Comparison of ENCODE assay signal across 1 cellular context in the genomic region with DNA sequence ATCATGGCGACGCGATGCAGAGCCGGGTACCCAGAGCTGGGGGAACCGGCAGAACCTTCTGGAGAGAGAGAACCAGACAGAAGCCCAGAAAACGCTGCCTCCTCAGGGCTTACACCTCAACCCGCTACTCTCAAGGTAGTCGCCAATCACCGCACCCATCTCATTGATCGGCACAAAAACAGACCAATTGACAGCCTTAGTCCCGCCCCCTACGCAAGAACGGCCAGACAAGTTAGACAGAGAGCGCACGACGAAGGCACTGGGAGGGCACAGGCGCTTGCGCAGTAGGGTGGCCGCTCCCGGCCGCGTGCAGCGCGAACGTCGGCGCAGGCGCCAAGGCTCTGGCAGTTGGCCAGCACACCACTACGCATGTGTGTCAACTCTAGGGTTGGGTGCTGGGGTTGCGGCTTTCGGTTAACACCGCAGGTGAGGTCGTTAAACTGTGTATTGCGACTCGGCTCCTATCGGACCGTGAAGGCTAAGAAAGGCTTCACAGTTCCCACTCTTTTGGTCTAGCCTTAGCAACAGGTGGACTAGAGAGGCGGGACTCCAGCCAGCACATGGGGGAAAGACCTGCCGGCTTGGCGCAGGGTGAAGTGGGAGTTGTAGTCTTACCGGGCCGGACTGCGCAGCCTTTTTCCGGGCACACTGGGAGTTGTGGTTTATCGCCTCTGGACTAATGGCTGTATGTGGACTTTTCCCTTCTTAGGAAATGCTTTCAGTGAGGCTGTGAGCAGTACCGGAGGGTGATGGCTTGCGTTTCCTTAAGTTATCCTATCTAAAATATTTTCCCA.
A peak's percentile ranks its signal among the peaks of the same experiment; 100 is the strongest.
TF ChIP-seq lines count a peak whose summit lies in the region.

A gene (minus strand): TSS at position 113 of the 794 bp plus-strand sequence. CDS start 108 bp downstream, at position 5.
A gene (plus strand): TSS at position 347 of the 794 bp plus-strand sequence. CDS start 1,232 bp downstream, outside the sequence.

TF ChIP-seq in K562, 482 proteins besides CTCF, POLR2A, EP300 and RAD21 (continued from another document and continues in another):
- TF ChIP-seq, protein P1, sequence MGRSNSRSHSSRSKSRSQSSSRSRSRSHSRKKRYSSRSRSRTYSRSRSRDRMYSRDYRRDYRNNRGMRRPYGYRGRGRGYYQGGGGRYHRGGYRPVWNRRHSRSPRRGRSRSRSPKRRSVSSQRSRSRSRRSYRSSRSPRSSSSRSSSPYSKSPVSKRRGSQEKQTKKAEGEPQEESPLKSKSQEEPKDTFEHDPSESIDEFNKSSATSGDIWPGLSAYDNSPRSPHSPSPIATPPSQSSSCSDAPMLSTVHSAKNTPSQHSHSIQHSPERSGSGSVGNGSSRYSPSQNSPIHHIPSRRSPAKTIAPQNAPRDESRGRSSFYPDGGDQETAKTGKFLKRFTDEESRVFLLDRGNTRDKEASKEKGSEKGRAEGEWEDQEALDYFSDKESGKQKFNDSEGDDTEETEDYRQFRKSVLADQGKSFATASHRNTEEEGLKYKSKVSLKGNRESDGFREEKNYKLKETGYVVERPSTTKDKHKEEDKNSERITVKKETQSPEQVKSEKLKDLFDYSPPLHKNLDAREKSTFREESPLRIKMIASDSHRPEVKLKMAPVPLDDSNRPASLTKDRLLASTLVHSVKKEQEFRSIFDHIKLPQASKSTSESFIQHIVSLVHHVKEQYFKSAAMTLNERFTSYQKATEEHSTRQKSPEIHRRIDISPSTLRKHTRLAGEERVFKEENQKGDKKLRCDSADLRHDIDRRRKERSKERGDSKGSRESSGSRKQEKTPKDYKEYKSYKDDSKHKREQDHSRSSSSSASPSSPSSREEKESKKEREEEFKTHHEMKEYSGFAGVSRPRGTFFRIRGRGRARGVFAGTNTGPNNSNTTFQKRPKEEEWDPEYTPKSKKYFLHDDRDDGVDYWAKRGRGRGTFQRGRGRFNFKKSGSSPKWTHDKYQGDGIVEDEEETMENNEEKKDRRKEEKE (IDR thresholded peaks at IDR 0.05; ENCODE audit: borderline replicate concordance in 1 of 2, control insufficient read depth in 1 of 2, low read depth in 2 of 2, low read length in 1 of 2), result no peak
- no peak; the same call in 1 of the 2 replicates for TF ChIP-seq HDAC2 (IDR thresholded peaks at IDR 0.05)
- TF ChIP-seq ZNF134 (CRISPR knock-in tag; conservative IDR thresholded peaks at IDR 0.05), result no peak
- TF ChIP-seq HDAC6 (IDR thresholded peaks at IDR 0.05; ENCODE audit: low read depth, low read length), result no peak
- TF ChIP-seq RCOR1 (IDR thresholded peaks at IDR 0.05; ENCODE audit: borderline replicate concordance in 1 of 2, low read depth in 2 of 2, low read length in 2 of 2), result no peak
- no peak for TF ChIP-seq GATAD2B (IDR thresholded peaks at IDR 0.05; ENCODE audit: borderline replicate concordance)
- TF ChIP-seq NONO (IDR thresholded peaks at IDR 0.05; ENCODE audit: low read depth in 2 of 2, low read length in 1 of 2), result no peak
- TF ChIP-seq SRSF7 (optimal IDR thresholded peaks at IDR 0.05; ENCODE audit: low read depth, low read length), result no peak
- no peak for TF ChIP-seq GATA2 (CRISPR knock-in tag; IDR thresholded peaks at IDR 0.05)
- peak; percentile 82; the same call in 1 of the 2 replicates for TF ChIP-seq CBFB (CRISPR knock-in tag; IDR thresholded peaks at IDR 0.05)
- TF ChIP-seq, protein P2, sequence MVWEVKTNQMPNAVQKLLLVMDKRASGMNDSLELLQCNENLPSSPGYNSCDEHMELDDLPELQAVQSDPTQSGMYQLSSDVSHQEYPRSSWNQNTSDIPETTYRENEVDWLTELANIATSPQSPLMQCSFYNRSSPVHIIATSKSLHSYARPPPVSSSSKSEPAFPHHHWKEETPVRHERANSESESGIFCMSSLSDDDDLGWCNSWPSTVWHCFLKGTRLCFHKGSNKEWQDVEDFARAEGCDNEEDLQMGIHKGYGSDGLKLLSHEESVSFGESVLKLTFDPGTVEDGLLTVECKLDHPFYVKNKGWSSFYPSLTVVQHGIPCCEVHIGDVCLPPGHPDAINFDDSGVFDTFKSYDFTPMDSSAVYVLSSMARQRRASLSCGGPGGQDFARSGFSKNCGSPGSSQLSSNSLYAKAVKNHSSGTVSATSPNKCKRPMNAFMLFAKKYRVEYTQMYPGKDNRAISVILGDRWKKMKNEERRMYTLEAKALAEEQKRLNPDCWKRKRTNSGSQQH (CRISPR knock-in tag; IDR thresholded peaks at IDR 0.05), result no peak
- peak; percentile 25; the same call in 1 of the 2 replicates for TF ChIP-seq CEBPG (CRISPR knock-in tag; IDR thresholded peaks at IDR 0.05)
- no peak for TF ChIP-seq CEBPG (tag; conservative IDR thresholded peaks at IDR 0.05 in 1 of 2, IDR thresholded peaks at IDR 0.05 in 1 of 2)
- TF ChIP-seq EWSR1 (IDR thresholded peaks at IDR 0.05; ENCODE audit: borderline replicate concordance, low read depth, partially characterized antibody), result no peak
- no peak for TF ChIP-seq MYNN (IDR thresholded peaks at IDR 0.05)
- TF ChIP-seq MYNN (CRISPR knock-in tag; IDR thresholded peaks at IDR 0.05), result no peak
- TF ChIP-seq NR2C2 (CRISPR knock-in tag; IDR thresholded peaks at IDR 0.05), result 0 out of 2 replicates have a peak, but pooled peaks have one; percentile 47
- peak; percentile 92 for TF ChIP-seq NR2C2 (tag; IDR thresholded peaks at IDR 0.05)
- TF ChIP-seq, protein P3, sequence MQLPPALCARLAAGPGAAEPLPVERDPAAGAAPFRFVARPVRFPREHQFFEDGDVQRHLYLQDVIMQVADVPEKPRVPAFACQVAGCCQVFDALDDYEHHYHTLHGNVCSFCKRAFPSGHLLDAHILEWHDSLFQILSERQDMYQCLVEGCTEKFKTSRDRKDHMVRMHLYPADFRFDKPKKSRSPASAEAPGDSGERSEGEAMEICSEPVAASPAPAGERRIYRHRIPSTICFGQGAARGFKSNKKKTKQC (CRISPR knock-in tag; IDR thresholded peaks at IDR 0.05), result no peak; the same call in 1 of the 2 replicates
- no peak for TF ChIP-seq CCAR2 (IDR thresholded peaks at IDR 0.05; ENCODE audit: low read depth, low read length)
- no peak for TF ChIP-seq NR1H2 (CRISPR knock-in tag; IDR thresholded peaks at IDR 0.05)
- TF ChIP-seq, protein P4, sequence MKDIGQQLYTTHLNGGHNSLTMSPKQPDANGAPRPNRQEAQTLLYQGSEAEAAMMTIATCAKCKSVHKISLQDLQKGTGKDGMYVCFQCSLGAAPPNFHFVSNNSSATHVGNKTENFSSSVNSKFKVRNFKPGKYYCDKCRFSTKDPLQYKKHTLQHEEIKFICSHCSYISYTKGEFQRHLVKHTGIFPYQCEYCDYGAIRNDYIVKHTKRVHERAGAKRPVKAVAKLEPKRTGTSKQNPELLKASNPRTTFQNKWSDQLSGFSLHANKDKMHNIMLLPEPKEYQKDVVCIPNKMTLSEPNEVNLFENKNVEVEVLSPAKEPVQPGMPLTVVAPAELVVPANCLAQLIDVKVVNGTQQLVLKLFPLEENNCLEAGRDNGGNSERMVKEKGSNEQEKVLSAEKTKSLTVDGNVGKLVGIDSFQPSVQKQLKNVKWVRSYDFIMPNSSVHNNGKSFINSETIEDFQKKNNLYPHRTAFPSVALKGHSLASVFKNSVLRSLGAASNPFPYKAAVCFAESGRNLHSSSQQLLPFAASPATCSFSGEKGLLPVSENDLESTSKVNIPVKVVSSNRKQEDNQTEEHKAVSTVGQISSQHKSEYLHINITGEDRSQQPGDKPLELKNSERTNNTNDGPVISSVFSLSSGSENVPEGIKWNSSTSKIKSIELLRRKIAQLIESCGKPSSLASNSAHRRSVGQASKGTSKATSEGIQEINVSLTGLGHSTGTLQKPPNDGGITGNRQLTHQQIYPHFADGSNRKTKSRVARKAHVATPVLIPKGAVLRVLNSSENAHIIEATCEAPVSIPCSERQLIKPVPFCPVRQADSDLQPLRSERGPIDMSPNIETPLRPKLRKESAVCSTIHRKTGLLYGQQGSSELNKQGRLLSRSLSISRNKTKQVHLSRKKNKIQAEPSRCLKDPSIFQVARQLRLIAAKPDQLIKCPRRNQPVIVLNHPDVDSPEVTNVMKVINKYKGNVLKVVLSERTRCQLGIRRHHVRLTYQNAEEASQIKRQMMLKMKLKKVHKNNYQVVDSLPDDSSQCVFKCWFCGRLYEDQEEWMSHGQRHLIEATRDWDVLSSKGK (CRISPR knock-in tag; IDR thresholded peaks at IDR 0.05), result no peak
- TF ChIP-seq CHD4 (IDR thresholded peaks at IDR 0.05; ENCODE audit: insufficient read depth, insufficient replicate concordance, low read depth, low read length, poor library complexity, severe bottlenecking), result no peak
- no peak for TF ChIP-seq ZNF644 (tag; IDR thresholded peaks at IDR 0.05; ENCODE audit: low read depth)
- peak; percentile 41; the same call in 1 of the 2 replicates for TF ChIP-seq SIN3B (IDR thresholded peaks at IDR 0.05; ENCODE audit: low read depth)
- TF ChIP-seq NFXL1 (CRISPR knock-in tag; IDR thresholded peaks at IDR 0.05), result no peak
- TF ChIP-seq ZNF3 (CRISPR knock-in tag; IDR thresholded peaks at IDR 0.05), result no peak
- no peak for TF ChIP-seq PHB (CRISPR knock-in tag; IDR thresholded peaks at IDR 0.05)
- TF ChIP-seq U2AF1 (optimal IDR thresholded peaks at IDR 0.05; ENCODE audit: low read depth, low read length), result no peak
- TF ChIP-seq TSC22D4 (tag; IDR thresholded peaks at IDR 0.05), result no peak
- TF ChIP-seq ETV1 (tag; conservative IDR thresholded peaks at IDR 0.05; ENCODE audit: low read depth), result no peak
- no peak for TF ChIP-seq ZNF436 (CRISPR knock-in tag; IDR thresholded peaks at IDR 0.05)
- no peak for TF ChIP-seq BRD4 (IDR thresholded peaks at IDR 0.05)
- TF ChIP-seq SMAD3 (CRISPR knock-in tag; conservative IDR thresholded peaks at IDR 0.05), result no peak; the same call in 1 of the 2 replicates
- no peak for TF ChIP-seq HNRNPK (IDR thresholded peaks at IDR 0.05; ENCODE audit: low read depth, low read length, poor library complexity, severe bottlenecking)
- TF ChIP-seq DNMT1 (IDR thresholded peaks at IDR 0.05), result no peak
- TF ChIP-seq, protein P5, sequence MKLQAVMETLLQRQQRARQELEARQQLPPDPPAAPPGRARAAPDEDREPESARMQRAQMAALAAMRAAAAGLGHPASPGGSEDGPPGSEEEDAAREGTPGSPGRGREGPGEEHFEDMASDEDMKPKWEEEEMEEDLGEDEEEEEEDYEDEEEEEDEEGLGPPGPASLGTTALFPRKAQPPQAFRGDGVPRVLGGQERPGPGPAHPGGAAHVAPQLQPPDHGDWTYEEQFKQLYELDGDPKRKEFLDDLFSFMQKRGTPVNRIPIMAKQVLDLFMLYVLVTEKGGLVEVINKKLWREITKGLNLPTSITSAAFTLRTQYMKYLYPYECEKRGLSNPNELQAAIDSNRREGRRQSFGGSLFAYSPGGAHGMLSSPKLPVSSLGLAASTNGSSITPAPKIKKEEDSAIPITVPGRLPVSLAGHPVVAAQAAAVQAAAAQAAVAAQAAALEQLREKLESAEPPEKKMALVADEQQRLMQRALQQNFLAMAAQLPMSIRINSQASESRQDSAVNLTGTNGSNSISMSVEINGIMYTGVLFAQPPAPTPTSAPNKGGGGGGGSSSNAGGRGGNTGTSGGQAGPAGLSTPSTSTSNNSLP (IDR thresholded peaks at IDR 0.05; ENCODE audit: borderline replicate concordance, low read depth, low read length), result no peak
- TF ChIP-seq FOXK1 (CRISPR knock-in tag; IDR thresholded peaks at IDR 0.05; ENCODE audit: borderline replicate concordance), result peak; percentile 74; the same call in 1 of the 2 replicates
- no peak for TF ChIP-seq CCNT2 (IDR thresholded peaks at IDR 0.05; ENCODE audit: borderline replicate concordance, extremely low read depth, insufficient read length, low read depth, low read length)
- TF ChIP-seq, protein P6, sequence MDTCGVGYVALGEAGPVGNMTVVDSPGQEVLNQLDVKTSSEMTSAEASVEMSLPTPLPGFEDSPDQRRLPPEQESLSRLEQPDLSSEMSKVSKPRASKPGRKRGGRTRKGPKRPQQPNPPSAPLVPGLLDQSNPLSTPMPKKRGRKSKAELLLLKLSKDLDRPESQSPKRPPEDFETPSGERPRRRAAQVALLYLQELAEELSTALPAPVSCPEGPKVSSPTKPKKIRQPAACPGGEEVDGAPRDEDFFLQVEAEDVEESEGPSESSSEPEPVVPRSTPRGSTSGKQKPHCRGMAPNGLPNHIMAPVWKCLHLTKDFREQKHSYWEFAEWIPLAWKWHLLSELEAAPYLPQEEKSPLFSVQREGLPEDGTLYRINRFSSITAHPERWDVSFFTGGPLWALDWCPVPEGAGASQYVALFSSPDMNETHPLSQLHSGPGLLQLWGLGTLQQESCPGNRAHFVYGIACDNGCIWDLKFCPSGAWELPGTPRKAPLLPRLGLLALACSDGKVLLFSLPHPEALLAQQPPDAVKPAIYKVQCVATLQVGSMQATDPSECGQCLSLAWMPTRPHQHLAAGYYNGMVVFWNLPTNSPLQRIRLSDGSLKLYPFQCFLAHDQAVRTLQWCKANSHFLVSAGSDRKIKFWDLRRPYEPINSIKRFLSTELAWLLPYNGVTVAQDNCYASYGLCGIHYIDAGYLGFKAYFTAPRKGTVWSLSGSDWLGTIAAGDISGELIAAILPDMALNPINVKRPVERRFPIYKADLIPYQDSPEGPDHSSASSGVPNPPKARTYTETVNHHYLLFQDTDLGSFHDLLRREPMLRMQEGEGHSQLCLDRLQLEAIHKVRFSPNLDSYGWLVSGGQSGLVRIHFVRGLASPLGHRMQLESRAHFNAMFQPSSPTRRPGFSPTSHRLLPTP (IDR thresholded peaks at IDR 0.05; ENCODE audit: borderline replicate concordance, extremely low read depth, insufficient read length), result no peak
- no peak for TF ChIP-seq XRCC4 (IDR thresholded peaks at IDR 0.05; ENCODE audit: extremely low read depth, insufficient read depth, insufficient read length)
- TF ChIP-seq PHTF2 (CRISPR knock-in tag; IDR thresholded peaks at IDR 0.05), result no peak
- TF ChIP-seq, protein P7, sequence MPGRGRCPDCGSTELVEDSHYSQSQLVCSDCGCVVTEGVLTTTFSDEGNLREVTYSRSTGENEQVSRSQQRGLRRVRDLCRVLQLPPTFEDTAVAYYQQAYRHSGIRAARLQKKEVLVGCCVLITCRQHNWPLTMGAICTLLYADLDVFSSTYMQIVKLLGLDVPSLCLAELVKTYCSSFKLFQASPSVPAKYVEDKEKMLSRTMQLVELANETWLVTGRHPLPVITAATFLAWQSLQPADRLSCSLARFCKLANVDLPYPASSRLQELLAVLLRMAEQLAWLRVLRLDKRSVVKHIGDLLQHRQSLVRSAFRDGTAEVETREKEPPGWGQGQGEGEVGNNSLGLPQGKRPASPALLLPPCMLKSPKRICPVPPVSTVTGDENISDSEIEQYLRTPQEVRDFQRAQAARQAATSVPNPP (IDR thresholded peaks at IDR 0.05; ENCODE audit: borderline replicate concordance, insufficient read depth, insufficient read length), result no peak
- peak; percentile 86 for TF ChIP-seq CHD2 (IDR thresholded peaks at IDR 0.05; ENCODE audit: low read depth, low read length)
- no peak for TF ChIP-seq MYBL2 (IDR thresholded peaks at IDR 0.05; ENCODE audit: low read depth)
- no peak for TF ChIP-seq MYBL2 (CRISPR knock-in tag; IDR thresholded peaks at IDR 0.05; ENCODE audit: borderline replicate concordance)
- TF ChIP-seq CAMTA2 (CRISPR knock-in tag; conservative IDR thresholded peaks at IDR 0.05), result no peak
- TF ChIP-seq NFIX (CRISPR knock-in tag; IDR thresholded peaks at IDR 0.05; ENCODE audit: low read depth), result peak; percentile 59; the same call in 1 of the 2 replicates
